Comparison of ENCODE assay signal across 10 cellular contexts in genomic region chr20:32007787-32008616, GRCh38. TPM values are rescaled to one million over a fixed set of nuclear protein-coding genes. Genes with fewer than 3 reads are reported as not detected.
A peak's percentile ranks its signal among the peaks of the same experiment; 100 is the strongest.
DNase-seq lines count a peak whose midpoint lies in the region; ATAC-seq and TF ChIP-seq lines count a peak whose summit lies in the region.
"Had no signal": no experiment of that assay in that cellular context is flagged by ENCODE, and none has a peak within 500 bp of the region (broad histone marks: within the 10 kb centered on the region; RNA-seq: fewer than 3 reads in every experiment).

No MANE protein-coding gene starts in this region.

- TF ChIP-seq CTCF in GM23338 (conservative IDR thresholded peaks at IDR 0.05; ENCODE audit: low read depth in 2 of 2) (no peak), parathyroid adenoma (IDR thresholded peaks at IDR 0.05) (no peak), esophagus muscularis mucosa (IDR thresholded peaks at IDR 0.05) (no peak)

- H3F3A ChIP-seq in GM23338 (replicated peaks; ENCODE audit: low read depth), result peaks cover 11% of the 10 kb centered on the region

- H2AFZ ChIP-seq in GM23338 (peak overlapping the region; percentile 70), parathyroid adenoma (no peak overlapping the region)

- TF ChIP-seq EP300 in esophagus muscularis mucosa (IDR thresholded peaks at IDR 0.05), result no peak

- no peak for TF ChIP-seq POLR2A in esophagus muscularis mucosa (IDR thresholded peaks at IDR 0.05; ENCODE audit: low read depth)

- H4K20me1 ChIP-seq in GM23338 (replicated peaks; ENCODE audit: insufficient read depth), result no peaks in the 10 kb centered on the region; the same call in 1 of the 2 replicates

- no peak overlapping the region for H3K9ac ChIP-seq in parathyroid adenoma

- H3K27me3 ChIP-seq in GM23338 (ENCODE audit: insufficient read depth), result no peaks in the 10 kb centered on the region
- H3K27me3 ChIP-seq in parathyroid adenoma (ENCODE audit: control insufficient read depth, insufficient read depth, low read length), result no peaks in the 10 kb centered on the region
- H3K27me3 ChIP-seq in esophagus muscularis mucosa, result peaks cover 0 to 43% (median 0%) of the 10 kb centered on the region in 4 donors

- peak overlapping the region; percentile 42; the same call in 1 of the 2 replicates for H3K27ac ChIP-seq in GM23338 (ENCODE audit: low read depth)
- H3K27ac ChIP-seq in parathyroid adenoma, result peak overlapping the region; percentile 69
- peak overlapping the region in 2 of 4 donors; percentile 18 to 54 for H3K27ac ChIP-seq in esophagus muscularis mucosa (replicated peaks in 1 of 4)

- H3K4me1 Mint-ChIP-seq in GM23338, result peaks cover 54% of the 10 kb centered on the region

- H3K9me3 Mint-ChIP-seq in GM23338, result peaks cover 23% of the 10 kb centered on the region
- H3K9me3 Mint-ChIP-seq: naive thymus-derived CD8-positive, alpha-beta T cell had no signal

- no peaks in the 10 kb centered on the region for H3K36me3 Mint-ChIP-seq in GM23338 (ENCODE audit: low read depth)
- H3K36me3 Mint-ChIP-seq: naive thymus-derived CD8-positive, alpha-beta T cell had no signal

- H3K4me2 ChIP-seq in GM23338 (peak overlapping the region; percentile 30), parathyroid adenoma (ENCODE audit: low read length) (no peak overlapping the region)

- no peaks in the 10 kb centered on the region for H3K36me3 ChIP-seq in GM23338 (ENCODE audit: insufficient read depth)
- no peaks in the 10 kb centered on the region for H3K36me3 ChIP-seq in parathyroid adenoma (ENCODE audit: control insufficient read depth, insufficient read depth, low read length)
- no peaks in the 10 kb centered on the region for H3K36me3 ChIP-seq in esophagus muscularis mucosa

- intact Hi-C loops in esophagus muscularis mucosa (cut with DNase I), result no loop called here

- H3K9me3 ChIP-seq in parathyroid adenoma (ENCODE audit: control insufficient read depth, low read length) (no peaks in the 10 kb centered on the region), esophagus muscularis mucosa (no peaks in the 10 kb centered on the region)

- DNase-seq in GM23338 (ENCODE audit: low spot score) (peak; percentile 90), RPMI7951 (ENCODE audit: low read depth) (peak; percentile 21), glomerular endothelial cell (ENCODE audit: extremely low read depth, low read depth, low spot score) (peak; percentile 29), RKO (ENCODE audit: low spot score) (no peak), esophagus muscularis mucosa (ENCODE audit: extremely low spot score) (no peak), occipital lobe (lab: John Stamatoyannopoulos, UW) (no peak)
- DNase-seq: GF-D8; naive thymus-derived CD8-positive, alpha-beta T cell had no signal

- peaks cover 18% of the 10 kb centered on the region for H3K27me3 Mint-ChIP-seq in GM23338 (ENCODE audit: insufficient read depth, low read depth, poor library complexity)

- peak overlapping the region; percentile 41 for H3K27ac Mint-ChIP-seq in GM23338
- H3K27ac Mint-ChIP-seq: naive thymus-derived CD8-positive, alpha-beta T cell had no signal

- 43% methylated on average over 8 of the region's 10 CpGs for WGBS in esophagus muscularis mucosa

- no peak overlapping the region for H3K4me3 ChIP-seq in GM23338
- no peak overlapping the region for H3K4me3 ChIP-seq in parathyroid adenoma (ENCODE audit: low read depth, low read length)
- no peak overlapping the region for H3K4me3 ChIP-seq in esophagus muscularis mucosa

- H3K4me1 ChIP-seq in GM23338 (ENCODE audit: insufficient read depth) (peaks cover 58% of the 10 kb centered on the region), parathyroid adenoma (peaks cover 2% of the 10 kb centered on the region), esophagus muscularis mucosa (peaks cover 0 to 32% (median 8%) of the 10 kb centered on the region in 4 donors)

- peak; percentile 72 for ATAC-seq in GM23338
- no peak for ATAC-seq in GM18870 (IDR thresholded peaks at IDR 0.05; ENCODE audit: unreplicated experiment)
- ATAC-seq: naive thymus-derived CD8-positive, alpha-beta T cell had no signal

- H3K4me3 Mint-ChIP-seq in GM23338, result peak overlapping the region; percentile 14; the same call in 2 of the 3 replicates
- H3K4me3 Mint-ChIP-seq: naive thymus-derived CD8-positive, alpha-beta T cell had no signal

- peaks cover 4% of the 10 kb centered on the region for H3K9me2 ChIP-seq in GM23338 (ENCODE audit: insufficient read depth)

- no peaks in the 10 kb centered on the region for H3K79me2 ChIP-seq in GM23338 (replicated peaks; ENCODE audit: insufficient read depth)
- no peaks in the 10 kb centered on the region for H3K79me2 ChIP-seq in parathyroid adenoma

TF ChIP-seq in GM23338, 12 proteins besides CTCF, POLR2A, EP300 and RAD21:
- TF ChIP-seq JUNB (IDR thresholded peaks at IDR 0.05; ENCODE audit: unreplicated experiment) (no peak), REST (IDR thresholded peaks at IDR 0.05; ENCODE audit: unreplicated experiment) (peak; percentile 9), ETS1 (IDR thresholded peaks at IDR 0.05) (peak; percentile 49; the same call in 1 of the 2 replicates), POLR2AphosphoS5 (IDR thresholded peaks at IDR 0.05; ENCODE audit: low read depth) (peak; percentile 54; the same call in 1 of the 2 replicates)
TF ChIP-seq in GM23338: peak in this region for 3.

RNA-seq across cellular contexts. Expression of gene CCM2L, which starts 2.2 kb away (rescaled TPM):
- total RNA-seq in GM23338 (2014; rRNA removed; shearing (Covaris generic)), result 9.6 and 13.3 TPM in 2 replicates
- 4.9 and 6.4 TPM in 2 replicates for polyA plus RNA-seq in GM23338 (2016; fragmentation: Nextera tagmentation; extraction: Ambion mirVana)
- not detected in 2 replicates for total RNA-seq in RPMI7951 (2014; rRNA removed; shearing (Covaris generic))
- total RNA-seq in glomerular endothelial cell (12.3 and 29.1 TPM in 2 replicates), esophagus muscularis mucosa (10 to 100 TPM in 2 of 4 donors, 1 to 10 TPM in 2; 6.0 to 12.1 (median 10.4) TPM), occipital lobe (2.0 TPM)
- total RNA-seq: naive thymus-derived CD8-positive, alpha-beta T cell had no signal
- polyA plus RNA-seq: naive thymus-derived CD8-positive, alpha-beta T cell had no signal

RNA-seq across cellular contexts. Expression of gene XKR7, which starts 40.1 kb away (rescaled TPM):
- total RNA-seq in GM23338 (2014; rRNA removed; shearing (Covaris generic)), result 3.0 and 3.9 TPM in 2 replicates
- 0.61 and 0.64 TPM in 2 replicates for polyA plus RNA-seq in GM23338 (2016; fragmentation: Nextera tagmentation; extraction: Ambion mirVana)
- total RNA-seq in RPMI7951 (2014; rRNA removed; shearing (Covaris generic)), result not detected in 2 replicates
- 0.05 TPM in 1 of 2 replicates, not detected in the other for total RNA-seq in glomerular endothelial cell
- total RNA-seq in esophagus muscularis mucosa, result not detected
- 12.6 TPM for total RNA-seq in occipital lobe
- total RNA-seq: naive thymus-derived CD8-positive, alpha-beta T cell had no signal
- polyA plus RNA-seq: naive thymus-derived CD8-positive, alpha-beta T cell had no signal

RNA-seq across cellular contexts. Expression of gene HCK, which starts 44.0 kb away (rescaled TPM):
- 0.97 and 1.2 TPM in 2 replicates for total RNA-seq in GM23338 (2014; rRNA removed; shearing (Covaris generic))
- polyA plus RNA-seq in GM23338 (2016; fragmentation: Nextera tagmentation; extraction: Ambion mirVana), result 0.43 TPM in 1 of 2 replicates, not detected in the other
- total RNA-seq in RPMI7951 (2014; rRNA removed; shearing (Covaris generic)), result not detected in 2 replicates
- total RNA-seq in glomerular endothelial cell (not detected in 2 replicates), esophagus muscularis mucosa (10 to 100 TPM in 2 of 4 donors, 1 to 10 TPM in 2; 7.8 to 36.6 (median 11.4) TPM), occipital lobe (3.3 TPM)

RNA-seq across cellular contexts. Expression of gene PDRG1, which starts 56.2 kb away (rescaled TPM):
- 10.5 and 14.8 TPM in 2 replicates for total RNA-seq in GM23338 (2014; rRNA removed; shearing (Covaris generic))
- polyA plus RNA-seq in GM23338 (2016; fragmentation: Nextera tagmentation; extraction: Ambion mirVana), result 27.8 and 28.4 TPM in 2 replicates
- total RNA-seq in RPMI7951 (2014; rRNA removed; shearing (Covaris generic)), result 11.2 and 12.7 TPM in 2 replicates
- total RNA-seq in glomerular endothelial cell, result 13.9 and 15.8 TPM in 2 replicates
- total RNA-seq in esophagus muscularis mucosa, result 10 to 100 TPM in 3 of 4 donors, 1 to 10 TPM in 1; 7.9 to 15.9 (median 10.8) TPM
- 4.1 TPM for total RNA-seq in occipital lobe

Comparison
In these comparisons a context has a peak if more than half of its experiments do, and no peak if none do; other contexts are left out.
1. DNase-seq: peak in GM23338 (single experiment), RPMI7951 (single experiment) and glomerular endothelial cell (single experiment); none in RKO (single experiment), esophagus muscularis mucosa (single experiment) and occipital lobe (single experiment).